Comparison of ENCODE assay signal across 7 cellular contexts in genomic region chr5:129903466-129904101, GRCh38. TPM values are rescaled to one million over a fixed set of nuclear protein-coding genes. Genes with fewer than 3 reads are reported as not detected.
A peak's percentile ranks its signal among the peaks of the same experiment; 100 is the strongest.
DNase-seq lines count a peak whose midpoint lies in the region; ATAC-seq, FAIRE-seq and TF ChIP-seq lines count a peak whose summit lies in the region.

No MANE protein-coding gene starts in this region.

- TF ChIP-seq CTCF in ascending aorta (IDR thresholded peaks at IDR 0.05) (no peak), kidney (IDR thresholded peaks at IDR 0.05; ENCODE audit: borderline replicate concordance, extremely low read depth, insufficient read depth) (no peak)

- intact Hi-C loops in ascending aorta (cut with DNase I) (loop anchor here (2.0 to 5.0 kb wide), 8 partner anchors 57 to 1514 kb away; partner anchors contain the start of genes CDC42SE2 and HINT1), kidney (cut with DNase I) (no loop called here)

- H3K36me3 ChIP-seq in ascending aorta (no peaks in the 10 kb centered on the region), kidney (ENCODE audit: control insufficient read depth in 1 of 2, insufficient read depth in 2 of 2, low read length in 2 of 2) (no peaks in the 10 kb centered on the region), subcutaneous abdominal adipose tissue (ENCODE audit: control insufficient read depth in 5 of 5, insufficient read depth in 5 of 5, low read length in 5 of 5) (peaks cover 0 to 3% (median 0%) of the 10 kb centered on the region in 5 donors)

- no peak for DNase-seq in ascending aorta (ENCODE audit: low spot score in 2 of 2)
- DNase-seq in kidney = no peak
- no peak for DNase-seq in H4 (ENCODE audit: low spot score)
- DNase-seq in KBM-7 = no peak

- H3K27ac ChIP-seq in ascending aorta = peak overlapping the region; percentile 95 to 97
- H3K27ac ChIP-seq in kidney (ENCODE audit: low read depth in 2 of 2, low read length in 2 of 2) = peak overlapping the region in 1 of 2 donors; percentile 13
- peak overlapping the region; percentile 94 for H3K27ac ChIP-seq in subcutaneous abdominal adipose tissue (ENCODE audit: low read depth, low read length)

- H3K27me3 ChIP-seq in ascending aorta (no peaks in the 10 kb centered on the region), subcutaneous abdominal adipose tissue (ENCODE audit: control insufficient read depth in 5 of 5, insufficient read depth in 4 of 5, low read length in 5 of 5) (peaks cover 0 to 2% (median 0%) of the 10 kb centered on the region in 5 donors)

- H3K4me3 ChIP-seq in ascending aorta (peak overlapping the region; percentile 81 to 90), kidney (ENCODE audit: low read length in 2 of 2) (peak overlapping the region; percentile 70 to 71), subcutaneous abdominal adipose tissue (ENCODE audit: low read depth in 1 of 5, low read length in 5 of 5) (peak overlapping the region; percentile 77 to 86 (median 81))

- no peak for FAIRE-seq in kidney (lab: Jason Lieb, UNC)

- H3K9ac ChIP-seq in kidney (ENCODE audit: low read length in 2 of 2) (peak overlapping the region in 1 of 2 donors; percentile 42), subcutaneous abdominal adipose tissue (ENCODE audit: low read length in 5 of 5) (peak overlapping the region; percentile 56 to 91 (median 87))

- ATAC-seq in HG03354 (IDR thresholded peaks at IDR 0.05; ENCODE audit: poor library complexity, severe bottlenecking, unreplicated experiment) (peak; percentile 11), GM19467 (IDR thresholded peaks at IDR 0.05; ENCODE audit: unreplicated experiment) (no peak)

- H3K9me3 ChIP-seq in ascending aorta = no peaks in the 10 kb centered on the region
- no peaks in the 10 kb centered on the region for H3K9me3 ChIP-seq in kidney (ENCODE audit: control insufficient read depth in 1 of 2, low read length in 2 of 2)
- H3K9me3 ChIP-seq in subcutaneous abdominal adipose tissue (ENCODE audit: control insufficient read depth in 5 of 5, low read length in 5 of 5) = no peaks in the 10 kb centered on the region

- in situ Hi-C loops in KBM-7 (cut with MboI; ENCODE audit: low pct_unique_long_range_greater_than_20kb, low sequenced_read_pairs) = no loop called here

- H3K4me1 ChIP-seq in ascending aorta = peaks cover 0 to 4% of the 10 kb centered on the region in 2 donors
- H3K4me1 ChIP-seq in kidney (ENCODE audit: control insufficient read depth in 1 of 2, insufficient read depth in 1 of 2, low read depth in 1 of 2, low read length in 2 of 2) = peaks cover 9 to 10% of the 10 kb centered on the region in 2 donors
- peaks cover 4 to 33% (median 22%) of the 10 kb centered on the region in 5 donors for H3K4me1 ChIP-seq in subcutaneous abdominal adipose tissue (ENCODE audit: control insufficient read depth in 5 of 5, insufficient read depth in 5 of 5, low read length in 5 of 5)

RNA-seq across cellular contexts. Expression of gene CHSY3, which starts 0.7 kb away (rescaled TPM):
- 51.3 TPM for total RNA-seq in ascending aorta
- total RNA-seq in kidney = 3.0 TPM
- 0.13 TPM for polyA plus RNA-seq in kidney (ENCODE audit: insufficient read depth, low read depth, low replicate concordance)
- 9.3 and 9.8 TPM in 2 replicates for total RNA-seq in H4 (2014; rRNA removed; shearing (Covaris generic))
